Comparison of ENCODE assay signal across 30 cellular contexts in genomic region chr7:148633761-148634160, GRCh38. TPM values are rescaled to one million over a fixed set of nuclear protein-coding genes. Genes with fewer than 3 reads are reported as not detected.
DNase-seq lines count a peak whose midpoint lies in the region; ATAC-seq and TF ChIP-seq lines count a peak whose summit lies in the region.
"Had no signal": no experiment of that assay in that cellular context is flagged by ENCODE, and none has a peak within 500 bp of the region (broad histone marks: within the 10 kb centered on the region; RNA-seq: fewer than 3 reads in every experiment).

No MANE protein-coding gene starts in this region.

- peaks cover 9% of the 10 kb centered on the region for H3K4me1 Mint-ChIP-seq in mesothelial cell of epicardium
- H3K4me1 Mint-ChIP-seq: nephron had no signal

- H3K27ac ChIP-seq in OCI-LY7 (ENCODE audit: low read depth, low read length, poor library complexity, severe bottlenecking) = no peak overlapping the region
- H3K27ac ChIP-seq: cardiac muscle cell, esophagus squamous epithelium, gastroesophageal sphincter, left ventricle myocardium inferior, pancreas, PC-9, stomach, transverse colon had no signal

- no TSS peak for BruUV-seq in OCI-LY7 (replicated peaks; lab: Mats Ljungman, UMichigan)

- H3K27me3 Mint-ChIP-seq in mesothelial cell of epicardium (ENCODE audit: low read depth) = no peaks in the 10 kb centered on the region
- H3K27me3 Mint-ChIP-seq: CD4-positive, alpha-beta T cell had no signal

- H4K20me1 ChIP-seq in OCI-LY7 (ENCODE audit: insufficient read depth, low read length) = no peaks in the 10 kb centered on the region

- H3K4me2 ChIP-seq in OCI-LY7 (ENCODE audit: low read length) = no peak overlapping the region
- H3K4me2 ChIP-seq: PC-9 had no signal

- H3K79me2 ChIP-seq in OCI-LY7 (ENCODE audit: insufficient read depth, low read depth, low read length) = no peaks in the 10 kb centered on the region

- no peak overlapping the region for H3K4me3 Mint-ChIP-seq in mesothelial cell of epicardium
- H3K4me3 Mint-ChIP-seq: endodermal cell, nephron had no signal

- ATAC-seq in GM19463 (IDR thresholded peaks at IDR 0.05; ENCODE audit: unreplicated experiment) = peak; percentile 78
- ATAC-seq in GM18909 (IDR thresholded peaks at IDR 0.05; ENCODE audit: poor library complexity, unreplicated experiment) = no peak
- ATAC-seq: gastroesophageal sphincter, pancreas, sciatic nerve had no signal

- no peaks in the 10 kb centered on the region for H3K9me2 ChIP-seq in OCI-LY7 (ENCODE audit: insufficient read depth, low read length)

- no peaks in the 10 kb centered on the region for H3K36me3 ChIP-seq in OCI-LY7 (ENCODE audit: insufficient read depth, low read length)
- H3K36me3 ChIP-seq: cardiac muscle cell, esophagus squamous epithelium, gastroesophageal sphincter, left ventricle myocardium inferior, pancreas, stomach, transverse colon had no signal

- TF ChIP-seq CTCF in OCI-LY7 (conservative IDR thresholded peaks at IDR 0.05; ENCODE audit: low read length) = no peak
- TF ChIP-seq CTCF in mesothelial cell of epicardium (IDR thresholded peaks at IDR 0.05; ENCODE audit: unreplicated experiment) = no peak

- H3K4me3 ChIP-seq in OCI-LY7 (ENCODE audit: low read depth, low read length, poor library complexity, severe bottlenecking) = no peak overlapping the region
- H3K4me3 ChIP-seq: cardiac muscle cell, esophagus squamous epithelium, gastroesophageal sphincter, left ventricle myocardium inferior, pancreas, PC-9, stomach, transverse colon had no signal

- no peaks in the 10 kb centered on the region for H3K9me3 Mint-ChIP-seq in mesothelial cell of epicardium
- H3K9me3 Mint-ChIP-seq: endodermal cell, nephron had no signal

- H3K4me1 ChIP-seq in OCI-LY7 (ENCODE audit: insufficient read depth, low read length, poor library complexity, severe bottlenecking) = no peaks in the 10 kb centered on the region
- H3K4me1 ChIP-seq: esophagus squamous epithelium, gastroesophageal sphincter, left ventricle myocardium inferior, pancreas, stomach, transverse colon had no signal

- DNase-seq in Daoy (ENCODE audit: low read depth) (peak; percentile 66), OCI-LY7 (ENCODE audit: low spot score) (no peak), kidney tubule cell (ENCODE audit: low spot score) (peak; percentile 47), epidermal melanocyte (ENCODE audit: insufficient read length, low spot score) (no peak), mesothelial cell of epicardium (ENCODE audit: low spot score in 2 of 2, unreplicated experiment in 2 of 2) (no peak)
- DNase-seq: activated CD4-positive, CD25-positive, alpha-beta regulatory T cell treated with anti-CD3 and anti-CD28 coated beads, Interleukin-2, amount 50 U/mL, for 72 hours; activated CD8-positive, alpha-beta memory T cell treated with anti-CD3 and anti-CD28 coated beads for 24 hours; activated gamma-delta T cell treated with Interleukin-2 at 50 U/mL for 16 hours; activated T-cell treated with anti-CD3 and anti-CD28 coated beads, Interleukin-2, amount 50 U/mL, for 1 hour; amniotic stem cell; CD4-positive, alpha-beta T cell; endodermal cell; esophagus squamous epithelium; hypothalamus; left ventricle myocardium inferior; NCI-H1092 treated with DMSO at 0.1 percent for 48 hours; NCI-H2029; NCI-H2227 treated with DMSO at 0.1 percent for 48 hours; NCI-H748 treated with DMSO at 0.1 percent for 48 hours; pancreas; PC-9; SIG-M5; stomach; transverse colon had no signal

- no peak overlapping the region for H3K27ac Mint-ChIP-seq in mesothelial cell of epicardium
- H3K27ac Mint-ChIP-seq: CD4-positive, alpha-beta T cell; endodermal cell; nephron had no signal

- H2AFZ ChIP-seq in OCI-LY7 (ENCODE audit: low read length) = peak overlapping the region; percentile 61; the same call in 1 of the 2 replicates
- H2AFZ ChIP-seq: PC-9 had no signal

- POLR2A ChIA-PET in OCI-LY7 (lab: Charles Lee) = interaction anchor here (0.5 to 0.7 kb wide), 3 partner anchors 72 to 308 kb away, joined by 3 to 6 read pairs (median 3); no protein-coding TSS in a partner anchor

- CTCF ChIA-PET in OCI-LY7 (lab: Charles Lee; ENCODE audit: unreplicated experiment) = no interaction called here

- intact Hi-C loops in OCI-LY7 (cut with micrococcal nuclease; ENCODE audit: unreplicated experiment) = no loop called here

- H3K36me3 Mint-ChIP-seq in mesothelial cell of epicardium = no peaks in the 10 kb centered on the region

- H3K9me3 ChIP-seq in OCI-LY7 (ENCODE audit: low read length) = no peaks in the 10 kb centered on the region
- H3K9me3 ChIP-seq: esophagus squamous epithelium, gastroesophageal sphincter, left ventricle myocardium inferior, pancreas, stomach, transverse colon had no signal

RNA-seq across cellular contexts. Expression of gene C7orf33, which starts 43.2 kb away (rescaled TPM):
- total RNA-seq in Daoy (2014; rRNA removed; shearing (Covaris generic)) = not detected in 2 replicates
- total RNA-seq in OCI-LY7 (2014; rRNA removed; shearing (Covaris generic)) = not detected in 2 replicates
- not detected in 2 replicates for total RNA-seq in OCI-LY7 (2022)
- total RNA-seq in mesothelial cell of epicardium = not detected in 3 replicates
- total RNA-seq: cardiac muscle cell; CD4-positive, alpha-beta T cell; endodermal cell; esophagus squamous epithelium; gastroesophageal sphincter; left ventricle myocardium inferior; pancreas; PC-9; sciatic nerve; stomach; transverse colon had no signal

Comparison
In these comparisons a context has a peak if more than half of its experiments do, and no peak if none do; other contexts are left out.
1. DNase-seq: peak in Daoy (single experiment) and kidney tubule cell (single experiment); none in OCI-LY7 (single experiment), epidermal melanocyte (single experiment) and mesothelial cell of epicardium (0 of 2).